12 cellular contexts compared by ENCODE assay signal in the genomic region with DNA sequence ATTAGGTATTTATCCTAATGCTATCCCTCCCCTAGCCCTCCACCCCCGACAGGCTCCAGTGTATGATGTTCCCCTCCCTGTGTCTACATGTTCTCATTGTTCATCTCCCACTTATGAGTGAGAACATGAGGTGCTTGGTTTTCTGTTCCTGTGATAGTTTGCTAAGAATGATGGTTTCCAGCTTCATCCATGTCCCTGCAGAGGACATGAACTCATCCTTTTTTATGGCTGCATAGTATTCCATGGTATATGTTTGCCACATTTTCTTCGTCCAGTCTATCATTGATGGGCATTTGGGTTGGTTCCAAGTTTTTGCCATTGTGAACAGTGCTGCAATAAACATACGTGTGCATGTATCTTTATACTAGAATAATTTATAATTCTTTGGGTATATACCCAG. TPM values are rescaled to one million over a fixed set of nuclear protein-coding genes. Genes with fewer than 3 reads are reported as not detected.
"Had no signal": no experiment of that assay in that cellular context is flagged by ENCODE, and none has a peak within 500 bp of the region (broad histone marks: within the 10 kb centered on the region; RNA-seq: fewer than 3 reads in every experiment).

No MANE protein-coding gene starts in this region.

RNA-seq across cellular contexts. Expression of a gene that starts 10.4 kb away (rescaled TPM):
- total RNA-seq: OCI-LY7, PC-3, PC-9, Peyer's patch, Right ventricle myocardium inferior, Right ventricle myocardium superior, RPMI7951, SJCRH30, SJSA1, SK-MEL-5, T-cell had no signal
- polyA plus RNA-seq: SK-N-SH had no signal
